In genomic region chr11:117160826-117161225, GRCh38 we compare ENCODE assay signal across 17 cellular contexts. TPM values are rescaled to one million over a fixed set of nuclear protein-coding genes. Genes with fewer than 3 reads are reported as not detected.
DNase-seq lines count a peak whose midpoint lies in the region; ATAC-seq and TF ChIP-seq lines count a peak whose summit lies in the region.
"Had no signal": no experiment of that assay in that cellular context is flagged by ENCODE, and none has a peak within 500 bp of the region (broad histone marks: within the 10 kb centered on the region; RNA-seq: fewer than 3 reads in every experiment).

No MANE protein-coding gene starts in this region.

- peak; percentile 62 for ATAC-seq in GM18511 (IDR thresholded peaks at IDR 0.05; ENCODE audit: unreplicated experiment)
- ATAC-seq in GM19463 (IDR thresholded peaks at IDR 0.05; ENCODE audit: unreplicated experiment): peak; percentile 66
- peak; percentile 47 for ATAC-seq in lung (ENCODE audit: insufficient read depth, low FRiP score)
- ATAC-seq: activated CD4-positive, CD25-positive, alpha-beta regulatory T cell treated with anti-CD3 and anti-CD28 coated beads, Interleukin-2, amount 50 U/mL, for 24 hours; T-helper 17 cell had no signal

- H3K27ac Mint-ChIP-seq in activated naive CD8-positive, alpha-beta T cell: peak overlapping the region; percentile 68
- H3K27ac Mint-ChIP-seq: T-helper 17 cell had no signal

- 52 to 53% methylated on average over 2 of the region's 2 CpGs for WGBS in lung, 2 donors

- H3K4me1 Mint-ChIP-seq in activated naive CD8-positive, alpha-beta T cell (ENCODE audit: low read depth): peaks cover 23% of the 10 kb centered on the region

- no peaks in the 10 kb centered on the region for H3K27me3 ChIP-seq in lung (ENCODE audit: control insufficient read depth, insufficient read depth)
- H3K27me3 ChIP-seq: thyroid gland had no signal

- peaks cover 18 to 40% of the 10 kb centered on the region in 2 donors for H3K36me3 ChIP-seq in lung (ENCODE audit: control insufficient read depth in 2 of 2, insufficient read depth in 2 of 2, low read length in 2 of 2)

- no peaks in the 10 kb centered on the region for H3K9me3 Mint-ChIP-seq in activated naive CD8-positive, alpha-beta T cell (ENCODE audit: low read depth)

- H3K27ac ChIP-seq in lung (ENCODE audit: low read depth in 1 of 2, low read length in 1 of 2): no peak overlapping the region
- H3K27ac ChIP-seq: thyroid gland had no signal

- peaks cover 4% of the 10 kb centered on the region for H3K36me3 Mint-ChIP-seq in activated naive CD8-positive, alpha-beta T cell

- DNase-seq in lung (ENCODE audit: low spot score) (no peak), NCI-H1048 (lab: John Stamatoyannopoulos, UW) (no peak), cerebellar nuclear complex (lab: John Stamatoyannopoulos, UW) (no peak)
- DNase-seq in stimulated activated CD4-positive, alpha-beta T cell treated with anti-CD3 and anti-CD28 coated beads, Interleukin-1b, Interleukin-23, amount 100 ng/mL, for 48 hours: no peak
- no peak for DNase-seq in effector CD8-positive, alpha-beta T cell (lab: John Stamatoyannopoulos, UW)
- DNase-seq: activated gamma-delta T cell treated with Interleukin-2 at 50 U/mL for 16 hours, AML-193, Calu3, kidney glomerular epithelial cell, NCI-H187 treated with DMSO at 0.1 percent for 48 hours, NCI-H446 treated with DMSO at 0.1 percent for 48 hours, T-helper 17 cell, thyroid gland had no signal

- H3K9me3 ChIP-seq in lung (ENCODE audit: control insufficient read depth in 2 of 2, insufficient read depth in 1 of 2, low read length in 1 of 2): no peaks in the 10 kb centered on the region
- H3K9me3 ChIP-seq: thyroid gland had no signal

- no peak overlapping the region for H3K4me3 ChIP-seq in lung
- H3K4me3 ChIP-seq: thyroid gland had no signal

- peaks cover 2 to 3% of the 10 kb centered on the region in 2 donors for H3K4me1 ChIP-seq in lung (ENCODE audit: control insufficient read depth in 2 of 2, insufficient read depth in 2 of 2, low read length in 2 of 2)

- no peaks in the 10 kb centered on the region for H3K27me3 Mint-ChIP-seq in activated naive CD8-positive, alpha-beta T cell
- H3K27me3 Mint-ChIP-seq: T-helper 17 cell had no signal

- H3K4me3 Mint-ChIP-seq in activated naive CD8-positive, alpha-beta T cell: no peak overlapping the region
- H3K4me3 Mint-ChIP-seq: T-helper 17 cell had no signal

- no peak for TF ChIP-seq CTCF in lung (IDR thresholded peaks at IDR 0.05; ENCODE audit: control extremely low read depth, extremely low read depth)

RNA-seq across cellular contexts. Expression of gene PAFAH1B2, which starts 16.7 kb away (rescaled TPM):
- 10 to 100 TPM; 70.7 to 73.1 TPM for total RNA-seq in lung
- polyA plus RNA-seq in lung: 10 to 100 TPM; 22.2 to 23.8 TPM

RNA-seq across cellular contexts. Expression of gene SIDT2, which starts 17.7 kb away (rescaled TPM):
- 10 to 100 TPM; 25.4 to 84.8 TPM for total RNA-seq in lung
- 10 to 100 TPM; 31.4 to 45.4 TPM for polyA plus RNA-seq in lung

RNA-seq across cellular contexts. Expression of gene TAGLN, which starts 38.3 kb away (rescaled TPM):
- total RNA-seq in lung: 100 to 1,000 TPM; 172 to 505 TPM
- polyA plus RNA-seq in lung: 100 to 1,000 TPM; 534 to 683 TPM
